1 cellular context compared by ENCODE assay signal in the genomic region with DNA sequence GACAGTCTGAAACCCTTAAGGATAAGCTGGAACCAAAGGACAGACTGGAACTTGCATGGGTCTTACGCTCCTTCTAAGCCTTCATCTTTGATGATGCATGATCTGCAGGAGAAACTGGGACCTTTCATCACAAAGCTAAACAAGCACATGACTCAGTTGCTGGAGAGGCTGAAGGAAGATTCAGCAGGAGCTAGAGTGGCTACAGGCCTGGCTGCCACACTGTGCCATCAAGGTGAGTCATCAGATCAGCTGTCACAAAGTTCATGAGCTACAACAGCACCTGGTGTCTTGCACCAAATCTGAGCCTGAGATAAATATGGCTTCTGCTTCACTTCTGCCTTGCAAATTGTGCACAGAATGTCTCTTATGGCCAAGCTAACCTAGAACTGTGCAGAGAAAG.
TF ChIP-seq lines count a peak whose summit lies in the region.

No MANE protein-coding gene starts in this region.

TF ChIP-seq in HepG2, 621 proteins besides CTCF, POLR2A, EP300 and RAD21 (continued from another document):
- TF ChIP-seq, protein P1, sequence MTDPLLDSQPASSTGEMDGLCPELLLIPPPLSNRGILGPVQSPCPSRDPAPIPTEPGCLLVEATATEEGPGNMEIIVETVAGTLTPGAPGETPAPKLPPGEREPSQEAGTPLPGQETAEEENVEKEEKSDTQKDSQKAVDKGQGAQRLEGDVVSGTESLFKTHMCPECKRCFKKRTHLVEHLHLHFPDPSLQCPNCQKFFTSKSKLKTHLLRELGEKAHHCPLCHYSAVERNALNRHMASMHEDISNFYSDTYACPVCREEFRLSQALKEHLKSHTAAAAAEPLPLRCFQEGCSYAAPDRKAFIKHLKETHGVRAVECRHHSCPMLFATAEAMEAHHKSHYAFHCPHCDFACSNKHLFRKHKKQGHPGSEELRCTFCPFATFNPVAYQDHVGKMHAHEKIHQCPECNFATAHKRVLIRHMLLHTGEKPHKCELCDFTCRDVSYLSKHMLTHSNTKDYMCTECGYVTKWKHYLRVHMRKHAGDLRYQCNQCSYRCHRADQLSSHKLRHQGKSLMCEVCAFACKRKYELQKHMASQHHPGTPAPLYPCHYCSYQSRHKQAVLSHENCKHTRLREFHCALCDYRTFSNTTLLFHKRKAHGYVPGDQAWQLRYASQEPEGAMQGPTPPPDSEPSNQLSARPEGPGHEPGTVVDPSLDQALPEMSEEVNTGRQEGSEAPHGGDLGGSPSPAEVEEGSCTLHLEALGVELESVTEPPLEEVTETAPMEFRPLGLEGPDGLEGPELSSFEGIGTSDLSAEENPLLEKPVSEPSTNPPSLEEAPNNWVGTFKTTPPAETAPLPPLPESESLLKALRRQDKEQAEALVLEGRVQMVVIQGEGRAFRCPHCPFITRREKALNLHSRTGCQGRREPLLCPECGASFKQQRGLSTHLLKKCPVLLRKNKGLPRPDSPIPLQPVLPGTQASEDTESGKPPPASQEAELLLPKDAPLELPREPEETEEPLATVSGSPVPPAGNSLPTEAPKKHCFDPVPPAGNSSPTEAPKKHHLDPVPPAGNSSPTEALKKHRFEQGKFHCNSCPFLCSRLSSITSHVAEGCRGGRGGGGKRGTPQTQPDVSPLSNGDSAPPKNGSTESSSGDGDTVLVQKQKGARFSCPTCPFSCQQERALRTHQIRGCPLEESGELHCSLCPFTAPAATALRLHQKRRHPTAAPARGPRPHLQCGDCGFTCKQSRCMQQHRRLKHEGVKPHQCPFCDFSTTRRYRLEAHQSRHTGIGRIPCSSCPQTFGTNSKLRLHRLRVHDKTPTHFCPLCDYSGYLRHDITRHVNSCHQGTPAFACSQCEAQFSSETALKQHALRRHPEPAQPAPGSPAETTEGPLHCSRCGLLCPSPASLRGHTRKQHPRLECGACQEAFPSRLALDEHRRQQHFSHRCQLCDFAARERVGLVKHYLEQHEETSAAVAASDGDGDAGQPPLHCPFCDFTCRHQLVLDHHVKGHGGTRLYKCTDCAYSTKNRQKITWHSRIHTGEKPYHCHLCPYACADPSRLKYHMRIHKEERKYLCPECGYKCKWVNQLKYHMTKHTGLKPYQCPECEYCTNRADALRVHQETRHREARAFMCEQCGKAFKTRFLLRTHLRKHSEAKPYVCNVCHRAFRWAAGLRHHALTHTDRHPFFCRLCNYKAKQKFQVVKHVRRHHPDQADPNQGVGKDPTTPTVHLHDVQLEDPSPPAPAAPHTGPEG (CRISPR knock-in tag; IDR thresholded peaks at IDR 0.05): no peak
